ENCODE assay signal across 9 cellular contexts in the genomic region with DNA sequence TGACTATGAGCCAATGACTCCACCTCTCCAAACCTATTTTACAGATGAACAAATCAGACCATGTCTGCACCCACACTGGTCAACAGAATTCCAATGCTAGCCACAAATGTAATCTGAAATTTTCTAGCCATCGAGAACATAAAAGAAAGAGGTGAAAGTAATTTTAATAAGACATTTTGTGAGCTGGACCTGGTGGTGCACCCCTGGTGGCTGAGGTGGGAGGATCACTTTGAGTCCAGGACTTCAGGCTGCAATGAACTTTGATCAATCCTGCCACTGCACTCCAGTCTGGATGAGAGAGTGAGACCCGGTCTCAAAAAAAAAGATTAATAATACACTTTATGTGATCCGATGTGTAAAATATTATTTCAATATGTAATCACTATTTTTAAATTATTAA. TPM values are rescaled to one million over a fixed set of nuclear protein-coding genes. Genes with fewer than 3 reads are reported as not detected.
DNase-seq lines count a peak whose midpoint lies in the region; ATAC-seq, FAIRE-seq and TF ChIP-seq lines count a peak whose summit lies in the region.
"Had no signal": no experiment of that assay in that cellular context is flagged by ENCODE, and none has a peak within 500 bp of the region (broad histone marks: within the 10 kb centered on the region; RNA-seq: fewer than 3 reads in every experiment).

No MANE protein-coding gene starts in this region.

- no peak overlapping the region for H2AK5ac ChIP-seq in H9 (ENCODE audit: insufficient read length, low read length)

- H4K8ac ChIP-seq in H9 (replicated peaks; ENCODE audit: insufficient read length, low read depth, low read length) = no peak overlapping the region

- no peak overlapping the region for H3K23ac ChIP-seq in H9 (ENCODE audit: insufficient read length, low read depth, low read length)

- TF ChIP-seq POLR2A in K562 (conservative IDR thresholded peaks at IDR 0.05) = no peak

- H3K4me1 ChIP-seq in H9 (ENCODE audit: insufficient read depth, low read length) (no peaks in the 10 kb centered on the region), K562 (replicated peaks in 1 of 2; ENCODE audit: control insufficient read depth in 2 of 2, insufficient read depth in 2 of 2, low read length in 2 of 2) (no peaks in the 10 kb centered on the region)

- H3K56ac ChIP-seq in H9 (ENCODE audit: insufficient read length, low read depth, low read length) = no peak overlapping the region

- H3K36me3 ChIP-seq in K562 (ENCODE audit: control insufficient read depth, insufficient read depth, low read length) = no peaks in the 10 kb centered on the region
- H3K36me3 ChIP-seq: left ventricle myocardium inferior had no signal

- no CpG with 5 or more reads among the region's 3 CpGs for WGBS in H9 (ENCODE audit: extremely low coverage, insufficient read length, low lambda C conversion rate)
- 3% methylated on average over 3 of the region's 3 CpGs for WGBS in K562 (ENCODE audit: insufficient coverage, low coverage, missing lambda C conversion rate)

- no peak overlapping the region for H3K27ac Mint-ChIP-seq in H9
- no peak overlapping the region for H3K27ac Mint-ChIP-seq in osteocyte (ENCODE audit: unreplicated experiment)
- H3K27ac Mint-ChIP-seq: activated T-helper 2 cell treated with anti-CD3 and anti-CD28 coated beads, Interferon-gamma antibody, Interleukin-2, Interleukin-4, amounts not matched to agents 10 μg/mL and 5 μg/mL and 100 μg/mL, durations not matched to agents 14 hours and 24 hours and 36 hours had no signal

- H3T11ph ChIP-seq in H9 (ENCODE audit: low read length) = no peak overlapping the region

- H3K4me3 ChIP-seq in K562 = no peak overlapping the region
- H3K4me3 ChIP-seq: left ventricle myocardium inferior had no signal

- peaks cover 5% of the 10 kb centered on the region for H3K9me3 ChIP-seq in H9 (ENCODE audit: control insufficient read depth, low read depth, low read length)
- no peaks in the 10 kb centered on the region for H3K9me3 ChIP-seq in K562 (replicated peaks; ENCODE audit: control insufficient read depth, insufficient read depth, low read depth, low read length)
- H3K9me3 ChIP-seq: left ventricle myocardium inferior had no signal

- CTCF ChIA-PET in K562 (lab: Yijun Ruan, JAX; ENCODE audit: low intra/inter-chr PET ratio) = interaction anchor here (0.6 kb wide), 1 partner anchor 42 kb away, joined by 3 read pairs; no protein-coding TSS in a partner anchor

- H4K5ac ChIP-seq in H9 (ENCODE audit: insufficient read length, low read depth, low read length) = no peak overlapping the region

- no peak for TF ChIP-seq EP300 in K562 (IDR thresholded peaks at IDR 0.05; ENCODE audit: low read length)

- no peak for TF ChIP-seq RAD21 in K562 (CRISPR knock-in tag; conservative IDR thresholded peaks at IDR 0.05 in 1 of 2, IDR thresholded peaks at IDR 0.05 in 1 of 2)

- intact Hi-C loops in K562 (cut with micrococcal nuclease) = loop anchor here (5.0 kb wide), 1 partner anchor 388 kb away; no protein-coding TSS in a partner anchor

- H3K4me3 Mint-ChIP-seq in H9 = no peak overlapping the region
- no peak overlapping the region for H3K4me3 Mint-ChIP-seq in osteocyte (ENCODE audit: unreplicated experiment)

- H3K9ac ChIP-seq in H9 (ENCODE audit: extremely low read depth, insufficient read length, low read length) = no peak overlapping the region
- no peak overlapping the region for H3K9ac ChIP-seq in K562 (ENCODE audit: insufficient read depth in 1 of 2, low read depth in 2 of 2, low read length in 2 of 2)

- no peak overlapping the region for H2AFZ ChIP-seq in H9 (ENCODE audit: low read length)
- no peak overlapping the region for H2AFZ ChIP-seq in K562 (ENCODE audit: low read depth, low read length)

- H3K27me3 Mint-ChIP-seq in H9 (ENCODE audit: low read depth) (peaks cover 33% of the 10 kb centered on the region), osteocyte (ENCODE audit: unreplicated experiment) (no peaks in the 10 kb centered on the region)

- no peak for FAIRE-seq in K562 (lab: Jason Lieb, UNC)

- peak; percentile 54; the same call in 1 of the 3 replicates for ATAC-seq in K562
- ATAC-seq in HG03378 (IDR thresholded peaks at IDR 0.05; ENCODE audit: unreplicated experiment) = no peak

- no peak overlapping the region for H3K4ac ChIP-seq in H9 (ENCODE audit: low read depth, low read length)

- H2BK20ac ChIP-seq in H9 (ENCODE audit: low read depth, low read length, poor library complexity, severe bottlenecking) = no peak overlapping the region

- no peaks in the 10 kb centered on the region for H3K9me1 ChIP-seq in K562 (ENCODE audit: control insufficient read depth, insufficient read depth, low read length)

- peaks cover 19% of the 10 kb centered on the region in 2 experiments for H3K9me3 Mint-ChIP-seq in H9
- no peaks in the 10 kb centered on the region for H3K9me3 Mint-ChIP-seq in osteocyte (ENCODE audit: unreplicated experiment)

- H3K4me1 Mint-ChIP-seq in H9 (peaks cover 0 to 4% of the 10 kb centered on the region in 2 experiments; a peak in 2 of 4 replicates), osteocyte (ENCODE audit: unreplicated experiment) (peaks cover 13% of the 10 kb centered on the region)

- no peak overlapping the region for H2BK15ac ChIP-seq in H9 (ENCODE audit: low read depth, low read length)

- DNase-seq in H9 (no peak), K562 (ENCODE audit: extremely low read depth in 1 of 4, low spot score in 3 of 4) (no peak), osteocyte (ENCODE audit: extremely low spot score, unreplicated experiment) (no peak), NCI-H1092 (lab: John Stamatoyannopoulos, UW) (no peak), DMS153 (lab: John Stamatoyannopoulos, UW) (no peak)
- DNase-seq: effector CD8-positive, alpha-beta T cell; left ventricle myocardium inferior had no signal

- no peak overlapping the region for H3K27ac ChIP-seq in H9 (ENCODE audit: insufficient read length, low read depth, low read length)
- no peak overlapping the region for H3K27ac ChIP-seq in K562 (ENCODE audit: extremely low read depth, low read depth, low read length)
- H3K27ac ChIP-seq: left ventricle myocardium inferior had no signal

- in situ Hi-C loops in K562 (cut with MboI) = loop anchor here (10.0 kb wide), 1 partner anchor 196 kb away; no protein-coding TSS in a partner anchor

- POLR2A ChIA-PET in K562 (lab: Yijun Ruan, JAX) = interaction anchor here (0.6 to 1.1 kb wide), 3 partner anchors 47 to 608 kb away, joined by 3 to 5 read pairs (median 3); no protein-coding TSS in a partner anchor

- no peak overlapping the region for H3K4me2 ChIP-seq in H9 (ENCODE audit: insufficient read depth, insufficient read length, low read length)
- no peak overlapping the region for H3K4me2 ChIP-seq in K562 (ENCODE audit: insufficient read depth, low read length)

- no TSS peak for BruUV-seq in K562 (replicated peaks; lab: Mats Ljungman, UMichigan)

- no peaks in the 10 kb centered on the region for H3K27me3 ChIP-seq in H9 (ENCODE audit: insufficient read depth, low read length)
- no peaks in the 10 kb centered on the region for H3K27me3 ChIP-seq in K562 (ENCODE audit: control insufficient read depth in 2 of 2, insufficient read depth in 2 of 2, low read length in 2 of 2)

- H3K18ac ChIP-seq in H9 (ENCODE audit: insufficient read length, low read depth, low read length) = no peak overlapping the region

- peaks cover 0 to 13% (median 5%) of the 10 kb centered on the region in 3 experiments; a peak in 3 of 7 replicates for H3K36me3 Mint-ChIP-seq in H9 (ENCODE audit: insufficient read depth in 1 of 3, low read depth in 3 of 3)
- H3K36me3 Mint-ChIP-seq in osteocyte (ENCODE audit: unreplicated experiment) = no peaks in the 10 kb centered on the region

- H2BK12ac ChIP-seq in H9 (ENCODE audit: insufficient read length, low read depth, low read length) = no peak overlapping the region

- no peak overlapping the region for H4K91ac ChIP-seq in H9 (ENCODE audit: insufficient read length, low read depth, low read length)

- H3K23me2 ChIP-seq in H9 (ENCODE audit: insufficient read length, low read depth, low read length, poor library complexity, severe bottlenecking) = no peaks in the 10 kb centered on the region

- H4K20me1 ChIP-seq in H9 (ENCODE audit: control insufficient read depth, insufficient read depth, insufficient read length) (no peaks in the 10 kb centered on the region), K562 (replicated peaks; ENCODE audit: control insufficient read depth, insufficient read depth, low read length) (no peaks in the 10 kb centered on the region)

- no peaks in the 10 kb centered on the region for H3K79me2 ChIP-seq in H9 (ENCODE audit: insufficient read depth, low read length)
- no peaks in the 10 kb centered on the region for H3K79me2 ChIP-seq in K562 (ENCODE audit: control insufficient read depth, insufficient read depth, low read length)

- no peaks in the 10 kb centered on the region for H3K79me1 ChIP-seq in H9 (ENCODE audit: insufficient read depth, low read depth, low read length, poor library complexity, severe bottlenecking)

- H2BK5ac ChIP-seq in H9 (ENCODE audit: insufficient read length, low read length) = no peak overlapping the region

- TF ChIP-seq CTCF in H9 (conservative IDR thresholded peaks at IDR 0.05) (peak; percentile 56), K562 (IDR thresholded peaks at IDR 0.05 in 2 of 3, conservative IDR thresholded peaks at IDR 0.05 in 1 of 3; ENCODE audit: insufficient read depth in 2 of 3, low read depth in 1 of 3, low read length in 3 of 3) (peak in 2 of 3 experiments; percentile 23 to 33; a peak in 2 of 6 replicates), osteocyte (IDR thresholded peaks at IDR 0.05) (peak; percentile 38)

- H2BK120ac ChIP-seq in H9 (ENCODE audit: low read depth, low read length, poor library complexity, severe bottlenecking) = no peak overlapping the region

- no peak overlapping the region for H3K14ac ChIP-seq in H9 (ENCODE audit: insufficient read depth, low read length)

RNA-seq across cellular contexts. Expression of gene RNF185, which starts 9.4 kb away (rescaled TPM):
- total RNA-seq in H9 (2021) (21.3 and 24.3 TPM in 2 replicates), K562 (2014; rRNA removed) (6.5 and 8.4 TPM in 2 replicates), K562 (2014; rRNA removed; fragmentation: Illumina TruSeq; extraction: Trizol) (9.3 and 9.5 TPM in 2 replicates), K562 (2015; rRNA removed; fragmentation: Illumina TruSeq; extraction: Trizol) (10.8 and 12.5 TPM in 2 replicates), K562 (2021) (11.1 and 11.8 TPM in 2 replicates), osteocyte (32.7 and 34.0 TPM in 2 replicates)
- 16.7 and 17.6 TPM in 2 replicates for total RNA-seq in K562 (2011; cell fraction: chromatin; rRNA removed; ENCODE audit: low replicate concordance)
- total RNA-seq in K562 (2011; cell fraction: nucleolus; rRNA removed) = 11.6 and 13.5 TPM in 2 replicates
- total RNA-seq in K562 (2011; cell fraction: nucleoplasm; rRNA removed) = 13.2 and 14.4 TPM in 2 replicates
- polyA plus RNA-seq in K562 (2011; rRNA removed) (17.6 and 18.3 TPM in 2 replicates), K562 (2014; fragmentation: Illumina TruSeq; extraction: Trizol) (14.2 and 17.1 TPM in 2 replicates), K562 (2014; fragmentation: Nextera tagmentation; extraction: Ambion mirVana) (1 to 10 TPM; 6.7 to 9.3 TPM), K562 (2014; rRNA removed) (15.2 and 15.5 TPM in 2 replicates)
- 12.6 and 14.4 TPM in 2 replicates for polyA plus RNA-seq in K562 (2011; cell fraction: cytosol; rRNA removed)
- polyA plus RNA-seq in K562 (2011; cell fraction: nucleus; rRNA removed) = 22.5 and 24.9 TPM in 2 replicates
- polyA plus RNA-seq in K562 (2012) = 10.8 and 23.1 TPM in 2 replicates
- polyA minus RNA-seq in K562 (2011; rRNA and poly(A)+ RNA removed) = 7.0 and 9.9 TPM in 2 replicates
- 3.9 and 4.7 TPM in 2 replicates for polyA minus RNA-seq in K562 (2011; cell fraction: cytosol; rRNA and poly(A)+ RNA removed)
- polyA minus RNA-seq in K562 (2011; cell fraction: nucleus; rRNA and poly(A)+ RNA removed) = 4.6 and 5.1 TPM in 2 replicates

RNA-seq across cellular contexts. Expression of gene PLA2G3, which starts 10.3 kb away (rescaled TPM):
- total RNA-seq in H9 (2021) (8.2 and 8.3 TPM in 2 replicates), K562 (2014; rRNA removed) (0.53 and 0.68 TPM in 2 replicates), K562 (2014; rRNA removed; fragmentation: Illumina TruSeq; extraction: Trizol) (0.22 and 0.36 TPM in 2 replicates), K562 (2015; rRNA removed; fragmentation: Illumina TruSeq; extraction: Trizol) (0.76 and 1.1 TPM in 2 replicates), K562 (2021) (0.64 and 0.98 TPM in 2 replicates), osteocyte (0.13 TPM in 1 of 2 replicates, not detected in the other)
- 1.2 and 3.3 TPM in 2 replicates for total RNA-seq in K562 (2011; cell fraction: chromatin; rRNA removed; ENCODE audit: low replicate concordance)
- total RNA-seq in K562 (2011; cell fraction: nucleolus; rRNA removed) = 3.2 and 3.5 TPM in 2 replicates
- 1.9 TPM in 2 replicates for total RNA-seq in K562 (2011; cell fraction: nucleoplasm; rRNA removed)
- polyA plus RNA-seq in K562 (2011; rRNA removed) (1.4 and 5.4 TPM in 2 replicates), K562 (2014; fragmentation: Illumina TruSeq; extraction: Trizol) (0.48 and 0.78 TPM in 2 replicates), K562 (2014; fragmentation: Nextera tagmentation; extraction: Ambion mirVana) (under 1 TPM; 0.18 to 0.20 TPM), K562 (2014; rRNA removed) (0.77 and 1.2 TPM in 2 replicates)
- 1.7 and 4.2 TPM in 2 replicates for polyA plus RNA-seq in K562 (2011; cell fraction: cytosol; rRNA removed)
- polyA plus RNA-seq in K562 (2011; cell fraction: nucleus; rRNA removed) = 5.9 and 19.6 TPM in 2 replicates
- polyA plus RNA-seq in K562 (2012) = 0.57 and 1.5 TPM in 2 replicates
- 0.53 and 1.6 TPM in 2 replicates for polyA minus RNA-seq in K562 (2011; rRNA and poly(A)+ RNA removed)
- 0.86 and 3.0 TPM in 2 replicates for polyA minus RNA-seq in K562 (2011; cell fraction: cytosol; rRNA and poly(A)+ RNA removed)
- polyA minus RNA-seq in K562 (2011; cell fraction: nucleus; rRNA and poly(A)+ RNA removed) = 1.1 and 4.9 TPM in 2 replicates
- total RNA-seq: activated T-helper 2 cell treated with anti-CD3 and anti-CD28 coated beads, Interferon-gamma antibody, Interleukin-2, Interleukin-4, amounts not matched to agents 10 μg/mL and 5 μg/mL and 100 μg/mL, durations not matched to agents 14 hours and 24 hours and 36 hours; left ventricle myocardium inferior had no signal

RNA-seq across cellular contexts. Expression of gene INPP5J, which starts 27.8 kb away (rescaled TPM):
- total RNA-seq in H9 (2021) (4.7 and 4.9 TPM in 2 replicates), K562 (2014; rRNA removed) (5.9 and 6.4 TPM in 2 replicates), K562 (2014; rRNA removed; fragmentation: Illumina TruSeq; extraction: Trizol) (1.9 and 2.7 TPM in 2 replicates), K562 (2015; rRNA removed; fragmentation: Illumina TruSeq; extraction: Trizol) (5.8 and 6.7 TPM in 2 replicates), K562 (2021) (6.3 and 7.0 TPM in 2 replicates), osteocyte (3.0 and 3.5 TPM in 2 replicates)
- total RNA-seq in K562 (2011; cell fraction: chromatin; rRNA removed; ENCODE audit: low replicate concordance) = 1.5 and 3.2 TPM in 2 replicates
- 1.2 and 3.2 TPM in 2 replicates for total RNA-seq in K562 (2011; cell fraction: nucleolus; rRNA removed)
- total RNA-seq in K562 (2011; cell fraction: nucleoplasm; rRNA removed) = 2.4 and 2.7 TPM in 2 replicates
- polyA plus RNA-seq in K562 (2011; rRNA removed) (1.6 and 21.8 TPM in 2 replicates), K562 (2014; fragmentation: Illumina TruSeq; extraction: Trizol) (4.8 and 5.4 TPM in 2 replicates), K562 (2014; fragmentation: Nextera tagmentation; extraction: Ambion mirVana) (under 1 TPM; 0.10 to 0.78 TPM), K562 (2014; rRNA removed) (5.4 and 6.0 TPM in 2 replicates)
- polyA plus RNA-seq in K562 (2011; cell fraction: cytosol; rRNA removed) = 4.8 and 29.8 TPM in 2 replicates
- polyA plus RNA-seq in K562 (2011; cell fraction: nucleus; rRNA removed) = 4.7 and 21.8 TPM in 2 replicates
- 6.0 and 10.4 TPM in 2 replicates for polyA plus RNA-seq in K562 (2012)
- 1.2 and 7.5 TPM in 2 replicates for polyA minus RNA-seq in K562 (2011; rRNA and poly(A)+ RNA removed)
- polyA minus RNA-seq in K562 (2011; cell fraction: cytosol; rRNA and poly(A)+ RNA removed) = 1.4 and 21.9 TPM in 2 replicates
- polyA minus RNA-seq in K562 (2011; cell fraction: nucleus; rRNA and poly(A)+ RNA removed) = 0.81 and 6.4 TPM in 2 replicates

RNA-seq across cellular contexts. Expression of gene SELENOM, which starts 43.2 kb away (rescaled TPM):
- 18.6 and 20.1 TPM in 2 replicates for total RNA-seq in H9 (2021)
- 7.3 and 13.3 TPM in 2 replicates for total RNA-seq in K562 (2011; cell fraction: chromatin; rRNA removed; ENCODE audit: low replicate concordance)
- 15.5 and 16.3 TPM in 2 replicates for total RNA-seq in K562 (2011; cell fraction: nucleolus; rRNA removed)
- total RNA-seq in K562 (2011; cell fraction: nucleoplasm; rRNA removed) = 10.6 and 15.3 TPM in 2 replicates
- 6.9 and 10.8 TPM in 2 replicates for total RNA-seq in K562 (2014; rRNA removed)
- 1.2 and 1.8 TPM in 2 replicates for total RNA-seq in K562 (2014; rRNA removed; fragmentation: Illumina TruSeq; extraction: Trizol)
- total RNA-seq in K562 (2015; rRNA removed; fragmentation: Illumina TruSeq; extraction: Trizol) = 3.7 and 4.1 TPM in 2 replicates
- total RNA-seq in K562 (2021) = 8.5 and 10.9 TPM in 2 replicates
- 4.2 and 7.1 TPM in 2 replicates for polyA plus RNA-seq in K562 (2011; rRNA removed)
- 19.5 and 31.1 TPM in 2 replicates for polyA plus RNA-seq in K562 (2011; cell fraction: cytosol; rRNA removed)
- polyA plus RNA-seq in K562 (2011; cell fraction: nucleus; rRNA removed) = 11.9 and 13.4 TPM in 2 replicates
- polyA plus RNA-seq in K562 (2012) = 6.7 and 19.8 TPM in 2 replicates
- 2.8 and 5.8 TPM in 2 replicates for polyA plus RNA-seq in K562 (2014; fragmentation: Illumina TruSeq; extraction: Trizol)
- polyA plus RNA-seq in K562 (2014; fragmentation: Nextera tagmentation; extraction: Ambion mirVana) = 1 to 10 TPM; 1.2 to 2.9 TPM
- 10.0 and 10.6 TPM in 2 replicates for polyA plus RNA-seq in K562 (2014; rRNA removed)
- 1.7 and 2.3 TPM in 2 replicates for polyA minus RNA-seq in K562 (2011; rRNA and poly(A)+ RNA removed)
- polyA minus RNA-seq in K562 (2011; cell fraction: cytosol; rRNA and poly(A)+ RNA removed) = 5.2 TPM in 1 of 2 replicates, not detected in the other
- polyA minus RNA-seq in K562 (2011; cell fraction: nucleus; rRNA and poly(A)+ RNA removed) = 5.5 and 9.0 TPM in 2 replicates
- total RNA-seq in osteocyte = 176 and 186 TPM in 2 replicates
